In the genomic region with DNA sequence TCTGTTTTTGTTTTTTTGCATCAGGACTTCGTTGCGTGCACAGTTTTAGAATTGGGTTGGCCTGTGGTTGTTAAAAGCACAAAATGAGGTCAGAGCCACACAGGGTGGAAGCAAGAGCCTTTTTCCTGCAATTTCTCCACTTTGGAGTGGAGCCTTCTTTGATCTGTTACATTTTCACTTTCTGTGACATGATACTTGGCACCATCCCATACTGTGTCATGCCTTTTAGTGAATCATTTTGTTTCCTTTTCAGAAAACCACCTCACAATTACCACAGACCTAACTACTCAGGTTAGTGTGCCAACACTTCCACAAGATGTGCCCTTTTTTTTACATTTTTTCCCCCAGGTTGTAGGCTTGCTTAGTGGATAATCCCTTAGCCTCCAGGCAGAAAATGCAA, we compare ENCODE assay signal across 11 cellular contexts. TPM values are rescaled to one million over a fixed set of nuclear protein-coding genes. Genes with fewer than 3 reads are reported as not detected.
DNase-seq lines count a peak whose midpoint lies in the region; ATAC-seq and TF ChIP-seq lines count a peak whose summit lies in the region.
"Had no signal": no experiment of that assay in that cellular context is flagged by ENCODE, and none has a peak within 500 bp of the region (broad histone marks: within the 10 kb centered on the region; RNA-seq: fewer than 3 reads in every experiment).

No MANE protein-coding gene starts in this region.

- no peak overlapping the region for H3K4me3 ChIP-seq in CD8-positive, alpha-beta T cell (ENCODE audit: low read depth, low read length)

- H3K27me3 Mint-ChIP-seq in HFFc6 (ENCODE audit: insufficient read depth), result peaks cover 33% of the 10 kb centered on the region
- peaks cover 2% of the 10 kb centered on the region for H3K27me3 Mint-ChIP-seq in CD8-positive, alpha-beta T cell (ENCODE audit: low read depth)

- intact Hi-C loops in CD8-positive, alpha-beta T cell (cut with DNase I, micrococcal nuclease), result no loop called here

- H3K4me3 Mint-ChIP-seq in HFFc6, result no peak overlapping the region
- H3K4me3 Mint-ChIP-seq in CD8-positive, alpha-beta T cell, result no peak overlapping the region

- H3K36me3 ChIP-seq in CD8-positive, alpha-beta T cell (ENCODE audit: insufficient read depth, low read length), result no peaks in the 10 kb centered on the region

- TF ChIP-seq CTCF in HFFc6 (IDR thresholded peaks at IDR 0.05), result no peak
- TF ChIP-seq CTCF in CD8-positive, alpha-beta T cell (IDR thresholded peaks at IDR 0.05), result no peak

- peaks cover 8% of the 10 kb centered on the region for H3K4me1 Mint-ChIP-seq in HFFc6 (ENCODE audit: low read depth)
- H3K4me1 Mint-ChIP-seq in CD8-positive, alpha-beta T cell (ENCODE audit: low read depth), result no peaks in the 10 kb centered on the region

- H3K4me1 ChIP-seq in CD8-positive, alpha-beta T cell (ENCODE audit: insufficient read depth, low read length), result no peaks in the 10 kb centered on the region

- H3K27me3 ChIP-seq in CD8-positive, alpha-beta T cell (ENCODE audit: insufficient read depth, low read length), result no peaks in the 10 kb centered on the region

- POLR2A ChIA-PET in CD8-positive, alpha-beta T cell (lab: Charles Lee), result no interaction called here

- CTCF ChIA-PET in CD8-positive, alpha-beta T cell (lab: Charles Lee), result no interaction called here

- no peaks in the 10 kb centered on the region for H3K36me3 Mint-ChIP-seq in HFFc6 (ENCODE audit: low read depth)
- H3K36me3 Mint-ChIP-seq in CD8-positive, alpha-beta T cell, result no peaks in the 10 kb centered on the region

- H3K27ac ChIP-seq in CD8-positive, alpha-beta T cell (ENCODE audit: low read depth, low read length), result no peak overlapping the region
- H3K27ac ChIP-seq: parathyroid adenoma had no signal

- ATAC-seq in HG02763 (IDR thresholded peaks at IDR 0.05; ENCODE audit: unreplicated experiment), result no peak
- ATAC-seq in CD8-positive, alpha-beta T cell, result no peak
- ATAC-seq: Panc1 had no signal

- H3K9me3 Mint-ChIP-seq in HFFc6, result no peaks in the 10 kb centered on the region
- no peaks in the 10 kb centered on the region for H3K9me3 Mint-ChIP-seq in CD8-positive, alpha-beta T cell

- no peaks in the 10 kb centered on the region for H3K9me3 ChIP-seq in CD8-positive, alpha-beta T cell (ENCODE audit: low read length)

- no peak overlapping the region for H3K27ac Mint-ChIP-seq in HFFc6
- H3K27ac Mint-ChIP-seq in CD8-positive, alpha-beta T cell, result no peak overlapping the region

- DNase-seq in AG20443 (ENCODE audit: low spot score), result peak; percentile 50
- DNase-seq in HFFc6, result peak; percentile 28
- peak; percentile 46 for DNase-seq in amniotic epithelial cell (ENCODE audit: low read depth)
- DNase-seq in islet precursor cell, result peak; percentile 19
- no peak for DNase-seq in AML-193 (lab: John Stamatoyannopoulos, UW)
- DNase-seq in cortex of kidney (lab: John Stamatoyannopoulos, UW), result no peak
- no peak for DNase-seq in CD8-positive, alpha-beta T cell
- DNase-seq: activated CD8-positive, alpha-beta memory T cell treated with anti-CD3 and anti-CD28 coated beads, Interleukin-2, amount 50 U/mL, for 4 hours had no signal

RNA-seq across cellular contexts. Expression of a gene that starts 32.5 kb away (rescaled TPM):
- not detected for total RNA-seq in HFFc6 (2021; fragmentation: NEBNext Ultra II Directional; extraction: Animal tissue kit (Norgen Biotek cat#: 25700))
- under 1 TPM in 1 of 2 experiments, not detected in 1; 0.11 TPM for total RNA-seq in CD8-positive, alpha-beta T cell

RNA-seq across cellular contexts. Expression of a gene that starts 46.9 kb away (rescaled TPM):
- total RNA-seq in HFFc6 (2021; fragmentation: NEBNext Ultra II Directional; extraction: Animal tissue kit (Norgen Biotek cat#: 25700)), result 10 to 100 TPM; 30.6 to 42.8 (median 38.0) TPM
- total RNA-seq in CD8-positive, alpha-beta T cell, result 10 to 100 TPM; 39.6 to 43.9 TPM

Comparison
In these comparisons a context has a peak if more than half of its experiments do, and no peak if none do; other contexts are left out.
1. DNase-seq: peak in AG20443 (single experiment), HFFc6 (single experiment), amniotic epithelial cell (single experiment) and islet precursor cell (single experiment); none in AML-193 (0 of 2), cortex of kidney (single experiment) and CD8-positive, alpha-beta T cell (0 of 7).